Comparison of ENCODE assay signal across 27 cellular contexts in the genomic region with DNA sequence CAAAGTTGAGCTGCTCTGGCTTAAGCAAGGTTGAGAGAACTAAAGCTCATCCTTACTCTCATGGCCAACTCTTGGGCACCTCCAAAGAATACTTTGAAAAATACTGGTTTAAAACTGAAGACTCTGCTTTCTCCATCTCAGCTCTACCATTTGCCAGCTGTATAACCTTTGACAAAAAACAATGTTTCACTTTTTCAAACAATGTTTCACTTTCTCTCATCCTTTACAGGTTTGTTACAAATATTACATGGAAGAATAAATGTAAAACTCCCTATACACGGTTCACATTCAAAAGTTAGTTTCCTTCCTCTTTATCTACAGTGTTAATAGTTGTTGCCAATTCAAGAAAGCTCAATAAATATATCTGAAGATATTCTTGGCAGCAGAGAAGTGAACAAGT.
"Had no signal": no experiment of that assay in that cellular context is flagged by ENCODE, and none has a peak within 500 bp of the region (broad histone marks: within the 10 kb centered on the region; RNA-seq: fewer than 3 reads in every experiment).

No MANE protein-coding gene starts in this region.

- H3K4me3 ChIP-seq: cardiac muscle cell, MG63, SK-N-MC had no signal

- H3K9me3 ChIP-seq: MG63 had no signal

- H3K36me3 ChIP-seq: brain microvascular endothelial cell, cardiac muscle cell, MG63 had no signal

- H3K4me3 Mint-ChIP-seq: activated CD4-positive, alpha-beta T cell treated with anti-CD3 and anti-CD28 coated beads, Interleukin-2, amount 10 ng/mL, durations not matched to agents 7 days and 5 days; activated CD8-positive, alpha-beta T cell treated with anti-CD3 and anti-CD28 coated beads for 36 hours; activated naive CD8-positive, alpha-beta T cell; T-cell; WTC11 had no signal

- H3K9me3 Mint-ChIP-seq: activated CD4-positive, alpha-beta T cell treated with anti-CD3 and anti-CD28 coated beads, Interleukin-2, amount 10 ng/mL, durations not matched to agents 7 days and 5 days had no signal

- ATAC-seq: activated CD8-positive, alpha-beta T cell treated with anti-CD3 and anti-CD28 coated beads for 36 hours; Panc1; Right ventricle myocardium inferior; T-cell; WTC11 had no signal

- H3K27ac Mint-ChIP-seq: activated CD4-positive, alpha-beta T cell treated with anti-CD3 and anti-CD28 coated beads, Interleukin-2, amount 10 ng/mL, durations not matched to agents 7 days and 5 days; activated CD8-positive, alpha-beta T cell treated with anti-CD3 and anti-CD28 coated beads for 36 hours; activated naive CD8-positive, alpha-beta T cell; activated T-helper 2 cell treated with anti-CD3 and anti-CD28 coated beads, Interferon-gamma antibody, Interleukin-2, Interleukin-4, amounts not matched to agents 10 μg/mL and 5 μg/mL and 100 μg/mL, durations not matched to agents 14 hours and 24 hours and 36 hours; WTC11 had no signal

- H3K27me3 ChIP-seq: brain microvascular endothelial cell, cardiac muscle cell, MG63 had no signal

- DNase-seq: activated CD4-positive, alpha-beta T cell treated with anti-CD3 and anti-CD28 coated beads, Interleukin-2, amount 10 ng/mL, durations not matched to agents 7 days and 5 days; activated CD4-positive, CD25-positive, alpha-beta regulatory T cell treated with anti-CD3 and anti-CD28 coated beads, Interleukin-2, amount 50 U/mL, for 72 hours; activated CD8-positive, alpha-beta memory T cell treated with anti-CD3 and anti-CD28 coated beads, Interleukin-2, amount 50 U/mL, for 4 hours; activated CD8-positive, alpha-beta T cell treated with anti-CD3 and anti-CD28 coated beads for 36 hours; activated gamma-delta T cell treated with Interleukin-2 at 50 U/mL for 16 hours; activated T-cell treated with anti-CD3 and anti-CD28 coated beads, Interleukin-2, amount 50 U/mL, for 1 hour; brain microvascular endothelial cell; MG63; MV-4-11; NCI-H1092 treated with DMSO at 0.1 percent for 48 hours; NCI-H1417 treated with DMSO at 0.1 percent for 48 hours; NCI-H1694; NCI-H2029; NCI-H510A treated with DMSO at 0.1 percent for 48 hours; NCI-H69; NK-92 treated with Interleukin-12 subunit alpha and Interleukin-12 subunit beta, amount 100 ng/mL, for 24 hours; OCI-M1; RPMI8226; T-cell; T-helper 9 cell had no signal

- H3K27me3 Mint-ChIP-seq: activated CD4-positive, alpha-beta T cell treated with anti-CD3 and anti-CD28 coated beads, Interleukin-2, amount 10 ng/mL, durations not matched to agents 7 days and 5 days; activated CD8-positive, alpha-beta T cell treated with anti-CD3 and anti-CD28 coated beads for 36 hours; activated naive CD8-positive, alpha-beta T cell; T-cell had no signal

- H3K4me1 Mint-ChIP-seq: WTC11 had no signal
